ENCODE assay signal across 8 cellular contexts in genomic region chr1:43366601-43367025, GRCh38. TPM values are rescaled to one million over a fixed set of nuclear protein-coding genes. Genes with fewer than 3 reads are reported as not detected.
DNase-seq lines count a peak whose midpoint lies in the region; TF ChIP-seq lines count a peak whose summit lies in the region.

No MANE protein-coding gene starts in this region.

- H3K4me3 ChIP-seq in HL-60 (replicated peaks; ENCODE audit: insufficient read depth, low read length) (peak overlapping the region; percentile 70), mammary epithelial cell (replicated peaks in 1 of 3; ENCODE audit: insufficient read depth in 1 of 3, low read depth in 2 of 3, low read length in 3 of 3) (peak overlapping the region; percentile 76 to 81 (median 80)), mesenchymal stem cell (ENCODE audit: insufficient read depth in 1 of 2, low read depth in 1 of 2, low read length in 2 of 2) (peak overlapping the region; percentile 81 to 97)

- peak overlapping the region in 1 of 2 experiments; percentile 94 for H3K14ac ChIP-seq in mesenchymal stem cell (ENCODE audit: low read length in 2 of 2)

- CTCF ChIA-PET in mammary epithelial cell (lab: Charles Lee; ENCODE audit: low non-redundant PET), result no interaction called here

- H2BK5ac ChIP-seq in mesenchymal stem cell (ENCODE audit: low read depth, low read length, poor library complexity, severe bottlenecking), result no peak overlapping the region

- H3K9ac ChIP-seq in mammary epithelial cell (ENCODE audit: insufficient read depth, low read length) (peak overlapping the region; percentile 43), mesenchymal stem cell (ENCODE audit: low read length) (peak overlapping the region; percentile 95)

- no peak for DNase-seq in HL-60 (ENCODE audit: low read depth in 1 of 2, low spot score in 1 of 2)
- peak; percentile 22 for DNase-seq in mammary epithelial cell
- peak; percentile 10 for DNase-seq in mesenchymal stem cell
- DNase-seq in stimulated activated naive CD4-positive, alpha-beta T cell (lab: John Stamatoyannopoulos, UW), result no peak
- DNase-seq in NCI-H1092 (lab: John Stamatoyannopoulos, UW), result no peak
- DNase-seq in head of caudate nucleus, result no peak
- DNase-seq in NCI-H146 treated with DMSO at 0.1 percent for 48 hours (lab: John Stamatoyannopoulos, UW; ENCODE audit: unreplicated experiment), result no peak

- in situ Hi-C loops in mammary epithelial cell (cut with MboI; ENCODE audit: low sequenced_read_pairs in 2 of 2), result no loop called here

- dilution Hi-C loops in mammary epithelial cell (cut with HindIII; ENCODE audit: low sequenced_read_pairs), result no loop called here

- intact Hi-C loops in mammary epithelial cell (cut with micrococcal nuclease) (loop anchor here (1.0 to 10.0 kb wide), 4 partner anchors 8 to 452 kb away; partner anchors contain the start of genes CDC20 and PTPRF), head of caudate nucleus (cut with DNase I) (no loop called here)

- H3K27ac ChIP-seq in 22Rv1 (peak overlapping the region; percentile 95), HL-60 (replicated peaks) (peak overlapping the region; percentile 95), mammary epithelial cell (ENCODE audit: insufficient read depth, low read depth, low read length) (peak overlapping the region; percentile 65), mesenchymal stem cell (ENCODE audit: low read length, poor library complexity, severe bottlenecking) (no peak overlapping the region)

- no peaks in the 10 kb centered on the region for H4K20me1 ChIP-seq in mammary epithelial cell (ENCODE audit: insufficient read depth, low read length)

- H4K8ac ChIP-seq in mesenchymal stem cell (ENCODE audit: low read length), result peak overlapping the region; percentile 98

- TF ChIP-seq CTCF in 22Rv1 (IDR thresholded peaks at IDR 0.05) (no peak), HL-60 (IDR thresholded peaks at IDR 0.05; ENCODE audit: insufficient read depth, low read length) (no peak), mammary epithelial cell (conservative IDR thresholded peaks at IDR 0.05 in 1 of 2, IDR thresholded peaks at IDR 0.05 in 1 of 2; ENCODE audit: extremely low read depth in 1 of 2, insufficient read depth in 1 of 2, low read depth in 1 of 2, low read length in 2 of 2) (no peak)

- no peaks in the 10 kb centered on the region for H3K27me3 ChIP-seq in HL-60 (ENCODE audit: insufficient read depth, poor library complexity, severe bottlenecking)
- H3K27me3 ChIP-seq in mammary epithelial cell (ENCODE audit: insufficient read depth, low read length), result no peaks in the 10 kb centered on the region
- no peaks in the 10 kb centered on the region for H3K27me3 ChIP-seq in mesenchymal stem cell (ENCODE audit: control insufficient read depth in 1 of 2, insufficient read depth in 1 of 2, low read length in 2 of 2)

- BruUV-seq in mammary epithelial cell (replicated peaks; lab: Mats Ljungman, UMichigan), result no TSS peak

- whole genome bisulfite sequencing in mammary epithelial cell (ENCODE audit: low coverage, missing lambda C conversion rate), result no CpG with 5 or more reads among the region's 5 CpGs
- 28% methylated on average over 4 of the region's 5 CpGs for WGBS in mesenchymal stem cell

- peak overlapping the region; percentile 22 for H2AK5ac ChIP-seq in mesenchymal stem cell (ENCODE audit: low read length, severe bottlenecking)

- peak overlapping the region; percentile 92 for H3K4me2 ChIP-seq in mammary epithelial cell (ENCODE audit: insufficient read depth, low read depth, low read length)
- peak overlapping the region; percentile 64 for H3K4me2 ChIP-seq in mesenchymal stem cell (ENCODE audit: low read length, poor library complexity, severe bottlenecking)

- H3K9me3 ChIP-seq in mammary epithelial cell (replicated peaks; ENCODE audit: insufficient read depth, low read length) (no peaks in the 10 kb centered on the region), mesenchymal stem cell (ENCODE audit: control insufficient read depth, low read length) (no peaks in the 10 kb centered on the region)

- H2AFZ ChIP-seq in mammary epithelial cell (ENCODE audit: low read depth, low read length) (no peak overlapping the region), mesenchymal stem cell (ENCODE audit: low read depth, low read length) (no peak overlapping the region)

- H2BK12ac ChIP-seq in mesenchymal stem cell (ENCODE audit: low read length in 2 of 2), result no peak overlapping the region

- peak overlapping the region; percentile 76 to 94 for H3K4ac ChIP-seq in mesenchymal stem cell (ENCODE audit: low read depth in 1 of 2, low read length in 2 of 2)

- peak overlapping the region; percentile 36 for H2BK15ac ChIP-seq in mesenchymal stem cell (ENCODE audit: low read depth, poor library complexity, severe bottlenecking)

- H3K79me2 ChIP-seq in mammary epithelial cell (ENCODE audit: insufficient read depth, low read length), result peaks cover 65% of the 10 kb centered on the region

- H3K79me1 ChIP-seq in mesenchymal stem cell (replicated peaks; ENCODE audit: low read length, poor library complexity, severe bottlenecking), result peaks cover 20% of the 10 kb centered on the region

- peaks cover 29% of the 10 kb centered on the region for H3K36me3 ChIP-seq in mammary epithelial cell (ENCODE audit: insufficient read depth, low read length)
- H3K36me3 ChIP-seq in mesenchymal stem cell (ENCODE audit: control insufficient read depth in 1 of 2, insufficient read depth in 2 of 2, low read depth in 1 of 2, low read length in 2 of 2), result peaks cover 38 to 41% of the 10 kb centered on the region in 2 experiments

- H2BK120ac ChIP-seq in mesenchymal stem cell (ENCODE audit: low read depth, low read length), result peak overlapping the region; percentile 55

- peak overlapping the region in 1 of 2 experiments; percentile 23 for H3K23ac ChIP-seq in mesenchymal stem cell (ENCODE audit: low read length in 2 of 2)

- peak overlapping the region; percentile 96 for H4K91ac ChIP-seq in mesenchymal stem cell (ENCODE audit: low read length)

- peak overlapping the region; percentile 93 to 96 for H3K18ac ChIP-seq in mesenchymal stem cell (ENCODE audit: low read depth in 1 of 2, low read length in 2 of 2)

- H3K4me1 ChIP-seq in mammary epithelial cell (ENCODE audit: insufficient read depth, low read length) (peaks cover 27% of the 10 kb centered on the region), mesenchymal stem cell (ENCODE audit: control insufficient read depth, insufficient read depth, low read depth, low read length) (peaks cover 24% of the 10 kb centered on the region)

RNA-seq across cellular contexts. Expression of gene ELOVL1, which starts 1.2 kb away (rescaled TPM):
- total RNA-seq in mammary epithelial cell, result 100 to 1,000 TPM in 1 of 2 donors, 10 to 100 TPM in 1; 34.7 to 137 TPM
- 264 TPM for polyA plus RNA-seq in mammary epithelial cell
- polyA minus RNA-seq in mammary epithelial cell, result 136 TPM
- polyA plus RNA-seq in mesenchymal stem cell (2013, experiment 1 of 2), result 132 TPM
- polyA plus RNA-seq in mesenchymal stem cell (2013, experiment 2 of 2), result 131 TPM

RNA-seq across cellular contexts. Expression of gene CDC20, which starts 7.8 kb away (rescaled TPM):
- 100 to 1,000 TPM in 1 of 2 donors, 1 to 10 TPM in 1; 1.7 to 121 TPM for total RNA-seq in mammary epithelial cell
- 215 TPM for polyA plus RNA-seq in mammary epithelial cell
- 326 TPM for polyA minus RNA-seq in mammary epithelial cell
- 10.3 TPM for polyA plus RNA-seq in mesenchymal stem cell (2013, experiment 1 of 2)
- polyA plus RNA-seq in mesenchymal stem cell (2013, experiment 2 of 2), result 9.8 TPM

RNA-seq across cellular contexts. Expression of gene MED8, which starts 23.0 kb away (rescaled TPM):
- total RNA-seq in mammary epithelial cell, result 10 to 100 TPM; 34.7 to 44.3 TPM
- 20.4 TPM for polyA plus RNA-seq in mammary epithelial cell
- 23.8 TPM for polyA minus RNA-seq in mammary epithelial cell
- polyA plus RNA-seq in mesenchymal stem cell (2013, experiment 1 of 2), result 57.8 TPM
- 59.6 TPM for polyA plus RNA-seq in mesenchymal stem cell (2013, experiment 2 of 2)

RNA-seq across cellular contexts. Expression of gene SZT2, which starts 23.1 kb away (rescaled TPM):
- 10 to 100 TPM; 31.2 to 50.1 TPM for total RNA-seq in mammary epithelial cell
- 7.6 TPM for polyA plus RNA-seq in mammary epithelial cell
- 94.0 TPM for polyA minus RNA-seq in mammary epithelial cell
- polyA plus RNA-seq in mesenchymal stem cell (2013, experiment 1 of 2), result 7.6 TPM
- 6.2 TPM for polyA plus RNA-seq in mesenchymal stem cell (2013, experiment 2 of 2)

RNA-seq across cellular contexts. Expression of gene MPL, which starts 29.0 kb away (rescaled TPM):
- total RNA-seq in mammary epithelial cell, result under 1 TPM; 0.17 to 0.49 TPM
- 0.07 TPM for polyA plus RNA-seq in mammary epithelial cell
- polyA minus RNA-seq in mammary epithelial cell, result not detected
- polyA plus RNA-seq in mesenchymal stem cell (2013, experiment 1 of 2), result 0.07 TPM
- not detected for polyA plus RNA-seq in mesenchymal stem cell (2013, experiment 2 of 2)

Comparison
In these comparisons a context has a peak if more than half of its experiments do, and no peak if none do; other contexts are left out.
1. DNase-seq: peak in mammary epithelial cell (single experiment) and mesenchymal stem cell (single experiment); none in HL-60 (0 of 2), stimulated activated naive CD4-positive, alpha-beta T cell (0 of 6), NCI-H1092 (single experiment), head of caudate nucleus (0 of 42) and NCI-H146 treated with DMSO at 0.1 percent for 48 hours (single experiment).
2. Peak in every context shown above with its lines, with median percentiles within 50 percentile points of each other: H3K4me3 ChIP-seq.